In genomic region chr5:149224282-149224681, GRCh38 we compare ENCODE assay signal across 21 cellular contexts. TPM values are rescaled to one million over a fixed set of nuclear protein-coding genes. Genes with fewer than 3 reads are reported as not detected.
DNase-seq lines count a peak whose midpoint lies in the region; ATAC-seq, FAIRE-seq and TF ChIP-seq lines count a peak whose summit lies in the region.
"Had no signal": no experiment of that assay in that cellular context is flagged by ENCODE, and none has a peak within 500 bp of the region (broad histone marks: within the 10 kb centered on the region; RNA-seq: fewer than 3 reads in every experiment).

No MANE protein-coding gene starts in this region.

- H3K4me1 ChIP-seq in HepG2 (ENCODE audit: insufficient read depth, low read length) (peaks cover 50% of the 10 kb centered on the region), right lobe of liver (peaks cover 0 to 30% (median 11%) of the 10 kb centered on the region in 4 donors)
- H3K4me1 ChIP-seq: Caco-2 had no signal

- no TSS peak for BruUV-seq in HepG2 (replicated peaks; lab: Mats Ljungman, UMichigan)

- H3K27ac ChIP-seq in HepG2 (ENCODE audit: extremely low read length, insufficient read depth, low read length) (no peak overlapping the region), right lobe of liver (no peak overlapping the region)

- no peak for TF ChIP-seq CTCF in HepG2 (CRISPR knock-in tag; IDR thresholded peaks at IDR 0.05)
- no peak for TF ChIP-seq CTCF in right lobe of liver (IDR thresholded peaks at IDR 0.05)

- no peak overlapping the region for H3K27ac Mint-ChIP-seq in activated T-cell treated with anti-CD3 and anti-CD28 coated beads, Interleukin-2, amount 50 U/mL, for 24 hours

- H3K36me3 ChIP-seq in HepG2 (replicated peaks in 1 of 2; ENCODE audit: control insufficient read depth in 1 of 2, insufficient read depth in 2 of 2, low read length in 2 of 2) (no peaks in the 10 kb centered on the region), right lobe of liver (peaks cover 0 to 31% (median 10%) of the 10 kb centered on the region in 4 donors)

- no peak overlapping the region for H2AFZ ChIP-seq in HepG2 (ENCODE audit: low read length)

- H4K20me1 ChIP-seq in HepG2 (ENCODE audit: insufficient read depth, low read length): no peaks in the 10 kb centered on the region

- intact Hi-C loops in HepG2 (cut with micrococcal nuclease; ENCODE audit: unreplicated experiment) (loop anchor here (10.0 kb wide), 1 partner anchor 159 kb away; the partner anchor contains the start of gene SH3TC2), right lobe of liver (cut with DNase I) (no loop called here), left ventricle myocardium superior (cut with micrococcal nuclease) (no loop called here)

- no peak for TF ChIP-seq RAD21 in HepG2 (CRISPR knock-in tag; IDR thresholded peaks at IDR 0.05)

- H3K4me1 Mint-ChIP-seq in activated T-cell treated with anti-CD3 and anti-CD28 coated beads, Interleukin-2, amount 50 U/mL, for 24 hours (ENCODE audit: low read depth): peaks cover 10% of the 10 kb centered on the region

- H3K9ac ChIP-seq in HepG2 (ENCODE audit: insufficient read depth, low read depth, low read length): no peak overlapping the region

- whole genome bisulfite sequencing in HepG2 (ENCODE audit: low lambda C conversion rate): 85% methylated on average over 5 of the region's 5 CpGs
- 82% methylated on average over 5 of the region's 5 CpGs for WGBS in right lobe of liver (ENCODE audit: insufficient coverage, low coverage, low lambda C conversion rate, missing lambda C conversion rate)

- H3K36me3 Mint-ChIP-seq in activated T-cell treated with anti-CD3 and anti-CD28 coated beads, Interleukin-2, amount 50 U/mL, for 24 hours (ENCODE audit: low read depth): no peaks in the 10 kb centered on the region

- H3K9me3 Mint-ChIP-seq in activated T-cell treated with anti-CD3 and anti-CD28 coated beads, Interleukin-2, amount 50 U/mL, for 24 hours: no peaks in the 10 kb centered on the region

- in situ Hi-C loops in HepG2 (cut with HindIII; ENCODE audit: extremely low pct_ligation_motif_present, low pct_unique_long_range_greater_than_20kb): no loop called here

- H3K27me3 ChIP-seq in HepG2 (ENCODE audit: control insufficient read depth in 1 of 2, insufficient read depth in 2 of 2, low read length in 2 of 2) (no peaks in the 10 kb centered on the region), right lobe of liver (no peaks in the 10 kb centered on the region)

- FAIRE-seq in HepG2 (lab: Jason Lieb, UNC): no peak
- FAIRE-seq: GM12892, GM19239 had no signal

- POLR2A ChIA-PET in HepG2 (lab: Yijun Ruan, JAX): no interaction called here

- no peak for TF ChIP-seq EP300 in HepG2 (IDR thresholded peaks at IDR 0.05; ENCODE audit: low read depth in 2 of 2, low read length in 2 of 2)
- TF ChIP-seq EP300 in HepG2 (CRISPR knock-in tag; IDR thresholded peaks at IDR 0.05; ENCODE audit: borderline replicate concordance): no peak

- H3K79me2 ChIP-seq in HepG2 (ENCODE audit: insufficient read depth, low read length): no peaks in the 10 kb centered on the region

- no peak for ATAC-seq in HepG2
- no peak for ATAC-seq in right lobe of liver
- ATAC-seq in left ventricle myocardium superior: peak; percentile 86
- ATAC-seq in HG03280 (IDR thresholded peaks at IDR 0.05; ENCODE audit: unreplicated experiment): no peak
- ATAC-seq: HCT116, Panc1, SK-N-SH treated with all-trans-retinoic acid at 6 μM for 48 hours had no signal

- no peak overlapping the region for H3K4me2 ChIP-seq in HepG2 (ENCODE audit: low read depth, low read length)

- CTCF ChIA-PET in HepG2 (lab: Yijun Ruan, JAX; ENCODE audit: low intra/inter-chr PET ratio, low total read pairs): no interaction called here

- DNase-seq in HepG2 (ENCODE audit: low spot score) (no peak), right lobe of liver (no peak), cerebellar cortex (ENCODE audit: low spot score) (peak; percentile 92), left ventricle myocardium superior (peak; percentile 85), DMS 273 (lab: John Stamatoyannopoulos, UW; ENCODE audit: unreplicated experiment) (no peak), erythroblast (lab: John Stamatoyannopoulos, UW) (no peak)
- no peak for DNase-seq in activated T-cell treated with anti-CD3 and anti-CD28 coated beads, Interleukin-2, amount 50 U/mL, for 24 hours
- DNase-seq: Caco-2, DMS53, GDM1, KBM-7, NCI-H1048, NCI-H1930, NCI-H748 treated with DMSO at 0.1 percent for 48 hours, SHP77 had no signal

- H3K9me3 ChIP-seq in HepG2 (ENCODE audit: low read length) (no peaks in the 10 kb centered on the region), right lobe of liver (no peaks in the 10 kb centered on the region)
- H3K9me3 ChIP-seq: Caco-2 had no signal

- no peak for TF ChIP-seq POLR2A in HepG2 (IDR thresholded peaks at IDR 0.05; ENCODE audit: insufficient read depth in 1 of 2, low read depth in 2 of 2, low read length in 2 of 2)
- TF ChIP-seq POLR2A in right lobe of liver (IDR thresholded peaks at IDR 0.05): no peak
- TF ChIP-seq POLR2A in erythroblast (IDR thresholded peaks at IDR 0.05; ENCODE audit: low read length): no peak

- no peak overlapping the region for H3K4me3 Mint-ChIP-seq in activated T-cell treated with anti-CD3 and anti-CD28 coated beads, Interleukin-2, amount 50 U/mL, for 24 hours

- H3K4me3 ChIP-seq in HepG2 (replicated peaks in 1 of 3; ENCODE audit: insufficient read depth in 1 of 3, low read depth in 2 of 3, low read length in 3 of 3) (no peak overlapping the region), right lobe of liver (no peak overlapping the region)

- H3K27me3 Mint-ChIP-seq in activated T-cell treated with anti-CD3 and anti-CD28 coated beads, Interleukin-2, amount 50 U/mL, for 24 hours: no peaks in the 10 kb centered on the region

TF ChIP-seq in HepG2, 621 proteins besides CTCF, POLR2A, EP300 and RAD21:
- TF ChIP-seq ZNF224 (CRISPR knock-in tag; IDR thresholded peaks at IDR 0.05) (no peak), MNT (IDR thresholded peaks at IDR 0.05) (0 out of 2 replicates have a peak, but pooled peaks have one; percentile 22)

RNA-seq across cellular contexts. Expression of gene AFAP1L1, which starts 47.4 kb away (rescaled TPM):
- total RNA-seq in HepG2 (2016; rRNA removed; fragmentation: Illumina TruSeq; extraction: Trizol) (0.38 and 0.66 TPM in 2 replicates), right lobe of liver (1 to 10 TPM; 3.1 to 6.6 (median 5.2) TPM), left ventricle myocardium superior (48.9 TPM)
- not detected in 2 replicates for total RNA-seq in HepG2 (2016; cell fraction: cytosol; rRNA removed; fragmentation: Illumina TruSeq; extraction: Trizol; ENCODE audit: low read depth)
- 0.41 and 0.86 TPM in 2 replicates for total RNA-seq in HepG2 (2016; cell fraction: insoluble cytoplasmic fraction; rRNA removed; fragmentation: Illumina TruSeq; extraction: Trizol)
- 0.22 and 0.34 TPM in 2 replicates for total RNA-seq in HepG2 (2016; cell fraction: membrane; rRNA removed; fragmentation: Illumina TruSeq; extraction: Trizol)
- 0.25 and 0.40 TPM in 2 replicates for total RNA-seq in HepG2 (2016; cell fraction: nucleus; rRNA removed; fragmentation: Illumina TruSeq; extraction: Trizol)
- polyA plus RNA-seq in HepG2 (2011; rRNA removed): 0.67 and 1.0 TPM in 2 replicates
- polyA plus RNA-seq in HepG2 (2011; cell fraction: cytosol; rRNA removed): 0.63 and 0.81 TPM in 2 replicates
- 0.59 and 0.85 TPM in 2 replicates for polyA plus RNA-seq in HepG2 (2011; cell fraction: nucleus; rRNA removed)
- 1.0 and 1.6 TPM in 2 replicates for polyA plus RNA-seq in HepG2 (2012)
- 0.14 and 0.25 TPM in 2 replicates for polyA plus RNA-seq in HepG2 (2016; cell fraction: cytosol; fragmentation: Illumina TruSeq; extraction: Trizol; ENCODE audit: low read depth)
- 0.37 and 0.84 TPM in 2 replicates for polyA plus RNA-seq in HepG2 (2016; cell fraction: insoluble cytoplasmic fraction; fragmentation: Illumina TruSeq; extraction: Trizol; ENCODE audit: low read depth)
- polyA plus RNA-seq in HepG2 (2016; cell fraction: membrane; fragmentation: Illumina TruSeq; extraction: Trizol; ENCODE audit: low read depth): 0.24 and 0.26 TPM in 2 replicates
- 0.23 and 0.61 TPM in 2 replicates for polyA plus RNA-seq in HepG2 (2016; cell fraction: nucleus; fragmentation: Illumina TruSeq; extraction: Trizol; ENCODE audit: insufficient read depth, low read depth)
- 1.3 and 2.6 TPM in 2 replicates for polyA minus RNA-seq in HepG2 (2011; rRNA and poly(A)+ RNA removed; ENCODE audit: low replicate concordance)
- 0.18 and 0.49 TPM in 2 replicates for polyA minus RNA-seq in HepG2 (2011; cell fraction: cytosol; rRNA and poly(A)+ RNA removed)
- polyA minus RNA-seq in HepG2 (2011; cell fraction: nucleus; rRNA and poly(A)+ RNA removed): 0.50 and 0.90 TPM in 2 replicates

Comparison
In these comparisons a context has a peak if more than half of its experiments do, and no peak if none do; other contexts are left out.
1. DNase-seq: peak in cerebellar cortex (single experiment) and left ventricle myocardium superior (single experiment); none in HepG2 (single experiment), right lobe of liver (0 of 3), DMS 273 (single experiment), activated T-cell treated with anti-CD3 and anti-CD28 coated beads, Interleukin-2, amount 50 U/mL, for 24 hours (single experiment) and erythroblast (0 of 2).